Comparison of ENCODE assay signal across 15 cellular contexts in genomic region chr14:22521449-22522239, GRCh38.
A peak's percentile ranks its signal among the peaks of the same experiment; 100 is the strongest.
DNase-seq lines count a peak whose midpoint lies in the region; ATAC-seq, FAIRE-seq and TF ChIP-seq lines count a peak whose summit lies in the region.
"Had no signal": no experiment of that assay in that cellular context is flagged by ENCODE, and none has a peak within 500 bp of the region (broad histone marks: within the 10 kb centered on the region; RNA-seq: fewer than 3 reads in every experiment).

No MANE protein-coding gene starts in this region.

- H4K20me1 ChIP-seq in BLaER1: peaks cover 100% of the 10 kb centered on the region

- DNase-seq in GM18507 (ENCODE audit: extremely low spot score, insufficient read length, low read depth) (no peak), T-helper 9 cell (no peak), Kasumi-1 (lab: John Stamatoyannopoulos, UW) (no peak)
- DNase-seq in activated naive CD8-positive, alpha-beta T cell treated with anti-CD3 and anti-CD28 coated beads for 36 hours: no peak
- DNase-seq: activated CD4-positive, CD25-positive, alpha-beta regulatory T cell treated with anti-CD3 and anti-CD28 coated beads, Interleukin-2, amount 50 U/mL, for 72 hours; adrenal gland; dorsolateral prefrontal cortex; NCI-H2107; retina had no signal

- WGBS in gastroesophageal sphincter (ENCODE audit: low coverage in 1 of 2), 2 donors: 66 to 85% methylated on average over 4 of the region's 4 CpGs

- peak overlapping the region; percentile 91 for H3K4me3 Mint-ChIP-seq in activated naive CD8-positive, alpha-beta T cell treated with anti-CD3 and anti-CD28 coated beads for 36 hours

- no peaks in the 10 kb centered on the region for H3K9me3 ChIP-seq in BLaER1
- no peaks in the 10 kb centered on the region for H3K9me3 ChIP-seq in muscle layer of duodenum (ENCODE audit: control insufficient read depth in 1 of 2, low read length in 2 of 2)
- no peaks in the 10 kb centered on the region for H3K9me3 ChIP-seq in gastroesophageal sphincter
- H3K9me3 ChIP-seq: adrenal gland, Caco-2 had no signal

- peak; percentile 63 for FAIRE-seq in GM18507 (lab: Jason Lieb, UNC)

- no peak for ATAC-seq in gastroesophageal sphincter
- ATAC-seq in activated CD4-positive, CD25-positive, alpha-beta regulatory T cell treated with anti-CD3 and anti-CD28 coated beads, Interleukin-2, amount 50 U/mL, for 24 hours: no peak

- H3K27me3 Mint-ChIP-seq in activated naive CD8-positive, alpha-beta T cell treated with anti-CD3 and anti-CD28 coated beads for 36 hours: no peaks in the 10 kb centered on the region

- peaks cover 95% of the 10 kb centered on the region for H3K36me3 Mint-ChIP-seq in activated naive CD8-positive, alpha-beta T cell treated with anti-CD3 and anti-CD28 coated beads for 36 hours

- no peak for TF ChIP-seq POLR2A in gastroesophageal sphincter (IDR thresholded peaks at IDR 0.05)

- H3K4me1 Mint-ChIP-seq in activated naive CD8-positive, alpha-beta T cell treated with anti-CD3 and anti-CD28 coated beads for 36 hours: peaks cover 84% of the 10 kb centered on the region

- peak overlapping the region; percentile 97 for H3K27ac Mint-ChIP-seq in activated naive CD8-positive, alpha-beta T cell treated with anti-CD3 and anti-CD28 coated beads for 36 hours

- H3K27ac ChIP-seq in BLaER1 (no peak overlapping the region), muscle layer of duodenum (ENCODE audit: low read length) (peak overlapping the region; percentile 15), gastroesophageal sphincter (no peak overlapping the region)

- peak overlapping the region; percentile 34; the same call in 1 of the 2 replicates for H3K4me2 ChIP-seq in BLaER1

- no peak for TF ChIP-seq EP300 in gastroesophageal sphincter (IDR thresholded peaks at IDR 0.05)

- H3K36me3 ChIP-seq in BLaER1 (peaks cover 100% of the 10 kb centered on the region), muscle layer of duodenum (ENCODE audit: control insufficient read depth in 1 of 2, insufficient read depth in 2 of 2, low read length in 2 of 2) (no peaks in the 10 kb centered on the region), gastroesophageal sphincter (no peaks in the 10 kb centered on the region)
- H3K36me3 ChIP-seq: adrenal gland had no signal

- TF ChIP-seq CTCF in gastroesophageal sphincter (IDR thresholded peaks at IDR 0.05): no peak

- H3K4me1 ChIP-seq in BLaER1 (peaks cover 99% of the 10 kb centered on the region), muscle layer of duodenum (ENCODE audit: control insufficient read depth in 1 of 2, insufficient read depth in 2 of 2, low read length in 2 of 2) (peaks cover 3 to 5% of the 10 kb centered on the region in 2 donors), gastroesophageal sphincter (peaks cover 0 to 3% (median 0%) of the 10 kb centered on the region in 3 donors)
- H3K4me1 ChIP-seq: adrenal gland had no signal

- no peaks in the 10 kb centered on the region for H3K9me3 Mint-ChIP-seq in activated naive CD8-positive, alpha-beta T cell treated with anti-CD3 and anti-CD28 coated beads for 36 hours

- H3K4me3 ChIP-seq in BLaER1: no peak overlapping the region
- H3K4me3 ChIP-seq in muscle layer of duodenum (ENCODE audit: low read depth in 1 of 2, low read length in 2 of 2): no peak overlapping the region
- H3K4me3 ChIP-seq in gastroesophageal sphincter: no peak overlapping the region
- H3K4me3 ChIP-seq: adrenal gland, dorsolateral prefrontal cortex, SK-N-MC had no signal

- H3K27me3 ChIP-seq in BLaER1: no peaks in the 10 kb centered on the region
- no peaks in the 10 kb centered on the region for H3K27me3 ChIP-seq in muscle layer of duodenum (ENCODE audit: low read depth, low read length)
- peaks cover 3% of the 10 kb centered on the region for H3K27me3 ChIP-seq in gastroesophageal sphincter
- H3K27me3 ChIP-seq: adrenal gland had no signal

- H3K9ac ChIP-seq in BLaER1: no peak overlapping the region
